Comparison of ENCODE assay signal across 29 cellular contexts in the genomic region with DNA sequence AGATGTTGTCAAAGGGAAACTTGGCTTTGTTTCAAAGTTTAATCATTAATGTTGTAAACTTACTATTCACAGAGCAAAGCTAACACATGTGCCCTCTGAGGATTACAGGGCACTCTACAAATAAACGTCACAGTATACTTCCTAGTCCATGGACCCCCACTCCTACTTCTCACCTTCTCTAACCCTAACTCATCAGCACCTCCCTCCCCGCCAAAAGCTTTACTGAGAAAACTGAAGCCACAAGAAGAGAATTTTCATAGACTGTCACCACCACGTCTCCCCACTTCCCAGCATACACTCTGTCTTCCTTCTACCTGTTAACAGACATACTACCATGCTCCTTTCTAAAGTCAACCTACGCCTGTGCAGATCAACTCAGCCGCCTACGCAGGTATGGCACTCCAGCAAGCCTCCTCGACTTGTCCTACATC. TPM values are rescaled to one million over a fixed set of nuclear protein-coding genes. Genes with fewer than 3 reads are reported as not detected.
A peak's percentile ranks its signal among the peaks of the same experiment; 100 is the strongest.
DNase-seq lines count a peak whose midpoint lies in the region; ATAC-seq, FAIRE-seq and TF ChIP-seq lines count a peak whose summit lies in the region.
"Had no signal": no experiment of that assay in that cellular context is flagged by ENCODE, and none has a peak within 500 bp of the region (broad histone marks: within the 10 kb centered on the region; RNA-seq: fewer than 3 reads in every experiment).

No MANE protein-coding gene starts in this region.

- no peaks in the 10 kb centered on the region for H3K36me3 ChIP-seq in testis (ENCODE audit: low read depth, missing control alignments)
- H3K36me3 ChIP-seq: cardiac muscle cell, ovary had no signal

- ATAC-seq in A549 (no peak; a peak in 1 of 6 replicates), HG03175 (IDR thresholded peaks at IDR 0.05; ENCODE audit: unreplicated experiment) (peak; percentile 50), foreskin keratinocyte (no peak)
- ATAC-seq in natural killer cell treated with Interleukin-12 subunit alpha and Interleukin-12 subunit beta and Interleukin-15 and Interleukin-18, amount 100 ng/mL, for 72 hours: peak; percentile 72 to 73
- ATAC-seq: naive thymus-derived CD8-positive, alpha-beta T cell; stimulated activated naive CD8-positive, alpha-beta T cell treated with anti-CD3 and anti-CD28 coated beads, Interleukin-15, amount 100 ng/mL, for 72 hours had no signal

- WGBS in A549 (ENCODE audit: missing lambda C conversion rate): 77% methylated on average over 7 of the region's 7 CpGs
- WGBS in testis, 2 donors: 83 to 85% methylated on average over 7 of the region's 7 CpGs

- no peak overlapping the region for H3K4me3 Mint-ChIP-seq in natural killer cell treated with Interleukin-12 subunit alpha and Interleukin-12 subunit beta and Interleukin-15 and Interleukin-18, amount 100 ng/mL, for 72 hours
- H3K4me3 Mint-ChIP-seq: activated naive CD4-positive, alpha-beta T cell treated with anti-CD3 and anti-CD28 coated beads, Interleukin-2, amount 50 U/mL, for 24 hours; activated T-helper 1 cell treated with anti-CD3 and anti-CD28 coated beads, Interleukin-12 subunit alpha, Interleukin-12 subunit beta, Interleukin-2, Interleukin-4 antibody, amounts not matched to agents 30 ng/mL and 10 ng/mL and 1 ng/mL, durations not matched to agents 14 hours and 24 hours and 36 hours; mesothelial cell of epicardium; naive thymus-derived CD8-positive, alpha-beta T cell; stimulated activated naive CD8-positive, alpha-beta T cell treated with anti-CD3 and anti-CD28 coated beads, Interleukin-15, amount 100 ng/mL, for 72 hours; T-helper 2 cell treated with Interferon-gamma antibody and Interleukin-4, amounts not matched to agents 5 μg/mL and 100 μg/mL, for 36 hours had no signal

- H3K4me3 ChIP-seq in A549 (no peak overlapping the region), testis (no peak overlapping the region)
- H3K4me3 ChIP-seq: cardiac muscle cell, HAP-1, left ventricle myocardium inferior, MG63, ovary, sigmoid colon had no signal

- CTCF ChIA-PET in A549 (lab: Yijun Ruan, JAX): interaction anchor here (0.8 kb wide), 1 partner anchor 14 kb away, joined by 3 read pairs; no protein-coding TSS in a partner anchor

- peak overlapping the region; percentile 10; the same call in 1 of the 3 replicates for H3K4me2 ChIP-seq in A549

- no peaks in the 10 kb centered on the region for H3K9me3 Mint-ChIP-seq in natural killer cell treated with Interleukin-12 subunit alpha and Interleukin-12 subunit beta and Interleukin-15 and Interleukin-18, amount 100 ng/mL, for 72 hours
- H3K9me3 Mint-ChIP-seq: activated naive CD4-positive, alpha-beta T cell treated with anti-CD3 and anti-CD28 coated beads, Interleukin-2, amount 50 U/mL, for 24 hours; activated T-helper 1 cell treated with anti-CD3 and anti-CD28 coated beads, Interleukin-12 subunit alpha, Interleukin-12 subunit beta, Interleukin-2, Interleukin-4 antibody, amounts not matched to agents 30 ng/mL and 10 ng/mL and 1 ng/mL, durations not matched to agents 14 hours and 24 hours and 36 hours; mesothelial cell of epicardium; naive thymus-derived CD8-positive, alpha-beta T cell; stimulated activated naive CD8-positive, alpha-beta T cell treated with anti-CD3 and anti-CD28 coated beads, Interleukin-15, amount 100 ng/mL, for 72 hours; T-helper 2 cell treated with Interferon-gamma antibody and Interleukin-4, amounts not matched to agents 5 μg/mL and 100 μg/mL, for 36 hours had no signal

- FAIRE-seq in A549 (lab: Jason Lieb, UNC): no peak

- DNase-seq in A549 (ENCODE audit: low read depth in 1 of 2, low spot score in 1 of 2) (no peak), head of caudate nucleus (peak; percentile 21 to 91 (median 68)), NCI-H1694 treated with DMSO at 0.1 percent for 48 hours (lab: John Stamatoyannopoulos, UW) (no peak), testis (no peak), foreskin keratinocyte (no peak), GM13976 (ENCODE audit: low spot score) (no peak)
- no peak for DNase-seq in natural killer cell treated with Interleukin-12 subunit alpha and Interleukin-12 subunit beta and Interleukin-15 and Interleukin-18, amount 100 ng/mL, for 72 hours (ENCODE audit: low spot score)
- DNase-seq: activated CD4-positive, alpha-beta T cell treated with anti-CD3 and anti-CD28 coated beads, Interleukin-2, amount 50 U/mL, for 1 hour; BE2C; DMS79 treated with DMSO at 0.1 percent for 48 hours; left ventricle myocardium inferior; MG63; naive thymus-derived CD8-positive, alpha-beta T cell; NCI-H1417; NCI-H2081 treated with DMSO at 0.1 percent for 48 hours; NCI-H446; NCI-H82; ovary; sigmoid colon; stimulated activated naive CD8-positive, alpha-beta T cell treated with anti-CD3 and anti-CD28 coated beads, Interleukin-15, amount 100 ng/mL, for 72 hours; trophoblast cell; WERI-Rb-1 had no signal

- POLR2A ChIA-PET in A549 (lab: Yijun Ruan, JAX): no interaction called here

- peaks cover 5% of the 10 kb centered on the region for H3K36me3 Mint-ChIP-seq in natural killer cell treated with Interleukin-12 subunit alpha and Interleukin-12 subunit beta and Interleukin-15 and Interleukin-18, amount 100 ng/mL, for 72 hours

- H3K4me1 ChIP-seq in A549: peaks cover 34% of the 10 kb centered on the region
- H3K4me1 ChIP-seq in testis: peaks cover under 1% of the 10 kb centered on the region
- peaks cover 16% of the 10 kb centered on the region for H3K4me1 ChIP-seq in foreskin keratinocyte

- TF ChIP-seq POLR2A in A549 (IDR thresholded peaks at IDR 0.05; ENCODE audit: low read length): no peak
- TF ChIP-seq POLR2A in testis (IDR thresholded peaks at IDR 0.05): no peak

- H3K27ac ChIP-seq in A549 (no peak overlapping the region), testis (no peak overlapping the region), foreskin keratinocyte (no peak overlapping the region)
- H3K27ac ChIP-seq: cardiac muscle cell, left ventricle myocardium inferior, ovary, sigmoid colon, WERI-Rb-1 had no signal

- TF ChIP-seq EP300 in A549 (IDR thresholded peaks at IDR 0.05): no peak

- H3K27me3 ChIP-seq in testis (no peaks in the 10 kb centered on the region), foreskin keratinocyte (no peaks in the 10 kb centered on the region)
- H3K27me3 ChIP-seq: BE2C, cardiac muscle cell, MG63, ovary, sigmoid colon had no signal

- H3K9me3 ChIP-seq in A549 (no peaks in the 10 kb centered on the region), testis (no peaks in the 10 kb centered on the region)
- H3K9me3 ChIP-seq: BE2C, HAP-1, left ventricle myocardium inferior, MG63, ovary, sigmoid colon had no signal

- TF ChIP-seq CTCF in A549 (IDR thresholded peaks at IDR 0.05): no peak
- TF ChIP-seq CTCF in testis (IDR thresholded peaks at IDR 0.05): no peak
- TF ChIP-seq CTCF in foreskin keratinocyte (conservative IDR thresholded peaks at IDR 0.05): no peak
- no peak for TF ChIP-seq CTCF in GM13976 (IDR thresholded peaks at IDR 0.05; ENCODE audit: borderline replicate concordance, control extremely low read depth, extremely low read depth, insufficient read depth, missing control alignments)

- intact Hi-C loops in head of caudate nucleus (cut with DNase I) (no loop called here), testis (cut with DNase I; ENCODE audit: low total_unique reads) (no loop called here)

- H3K27ac Mint-ChIP-seq in natural killer cell treated with Interleukin-12 subunit alpha and Interleukin-12 subunit beta and Interleukin-15 and Interleukin-18, amount 100 ng/mL, for 72 hours: no peak overlapping the region
- H3K27ac Mint-ChIP-seq: activated naive CD4-positive, alpha-beta T cell treated with anti-CD3 and anti-CD28 coated beads, Interleukin-2, amount 50 U/mL, for 24 hours; activated T-helper 1 cell treated with anti-CD3 and anti-CD28 coated beads, Interleukin-12 subunit alpha, Interleukin-12 subunit beta, Interleukin-2, Interleukin-4 antibody, amounts not matched to agents 30 ng/mL and 10 ng/mL and 1 ng/mL, durations not matched to agents 14 hours and 24 hours and 36 hours; mesothelial cell of epicardium; naive thymus-derived CD8-positive, alpha-beta T cell; stimulated activated naive CD8-positive, alpha-beta T cell treated with anti-CD3 and anti-CD28 coated beads, Interleukin-15, amount 100 ng/mL, for 72 hours; T-helper 2 cell treated with Interferon-gamma antibody and Interleukin-4, amounts not matched to agents 5 μg/mL and 100 μg/mL, for 36 hours had no signal

- peaks cover 32 to 42% of the 10 kb centered on the region in 2 donors for H3K4me1 Mint-ChIP-seq in natural killer cell treated with Interleukin-12 subunit alpha and Interleukin-12 subunit beta and Interleukin-15 and Interleukin-18, amount 100 ng/mL, for 72 hours (ENCODE audit: low read depth in 2 of 2)

- H3K27me3 Mint-ChIP-seq in natural killer cell treated with Interleukin-12 subunit alpha and Interleukin-12 subunit beta and Interleukin-15 and Interleukin-18, amount 100 ng/mL, for 72 hours: no peaks in the 10 kb centered on the region
- H3K27me3 Mint-ChIP-seq: activated naive CD4-positive, alpha-beta T cell treated with anti-CD3 and anti-CD28 coated beads, Interleukin-2, amount 50 U/mL, for 24 hours; naive thymus-derived CD8-positive, alpha-beta T cell; stimulated activated naive CD8-positive, alpha-beta T cell treated with anti-CD3 and anti-CD28 coated beads, Interleukin-15, amount 100 ng/mL, for 72 hours had no signal

- in situ Hi-C loops in GM13976 (cut with MboI; ENCODE audit: low sequenced_read_pairs, unreplicated experiment): no loop called here

- TF ChIP-seq RAD21 in A549 (conservative IDR thresholded peaks at IDR 0.05 in 1 of 2, IDR thresholded peaks at IDR 0.05 in 1 of 2): no peak

TF ChIP-seq in A549, 52 proteins besides CTCF, POLR2A, EP300 and RAD21 (continues in another document):
- TF ChIP-seq MYC (IDR thresholded peaks at IDR 0.05; ENCODE audit: borderline replicate concordance, low read length) (no peak), POLR2AphosphoS2 (conservative IDR thresholded peaks at IDR 0.05; ENCODE audit: low read length) (no peak), MAFK (IDR thresholded peaks at IDR 0.05; ENCODE audit: partially characterized antibody) (no peak), EHF (CRISPR knock-in tag; IDR thresholded peaks at IDR 0.05) (no peak)

RNA-seq across cellular contexts. Expression of a gene that starts 29.0 kb away (rescaled TPM):
- 17.8 and 18.3 TPM in 2 replicates for polyA plus RNA-seq in A549 (2011; rRNA removed)
- polyA plus RNA-seq in A549 (2012; cell fraction: cytosol; rRNA removed): 2.5 and 3.1 TPM in 2 replicates
- polyA plus RNA-seq in A549 (2012; cell fraction: nucleus; rRNA removed): 2.5 and 3.9 TPM in 2 replicates
- polyA plus RNA-seq in A549 (2017; fragmentation: RNase III; extraction: RNeasy Plus Mini Kit Qiagen cat#74134 plus additional on column Dnase treatment): 5.6 to 6.7 TPM (median 5.7 TPM) in 3 replicates
- polyA minus RNA-seq in A549 (2011; rRNA and poly(A)+ RNA removed): 24.8 and 32.2 TPM in 2 replicates
- 100 to 1,000 TPM; 106 to 110 TPM for total RNA-seq in natural killer cell treated with Interleukin-12 subunit alpha and Interleukin-12 subunit beta and Interleukin-15 and Interleukin-18, amount 100 ng/mL, for 72 hours
- total RNA-seq in testis: 100 to 1,000 TPM; 142 to 154 TPM
- polyA plus RNA-seq in testis (ENCODE audit: insufficient read depth, low read depth, low replicate concordance): 26.2 TPM
- total RNA-seq in foreskin keratinocyte: 25.5 and 30.2 TPM in 2 replicates
- polyA plus RNA-seq in foreskin keratinocyte: 2.1 and 2.3 TPM in 2 replicates

Comparison
In these comparisons a context has a peak if more than half of its experiments do, and no peak if none do; other contexts are left out.
1. ATAC-seq: peak in HG03175 (single experiment) and natural killer cell treated with Interleukin-12 subunit alpha and Interleukin-12 subunit beta and Interleukin-15 and Interleukin-18, amount 100 ng/mL, for 72 hours (2 of 2); none in A549 (0 of 2) and foreskin keratinocyte (single experiment).
2. DNase-seq: peak in head of caudate nucleus (42 of 42); none in A549 (0 of 2), natural killer cell treated with Interleukin-12 subunit alpha and Interleukin-12 subunit beta and Interleukin-15 and Interleukin-18, amount 100 ng/mL, for 72 hours (single experiment), NCI-H1694 treated with DMSO at 0.1 percent for 48 hours (single experiment), testis (single experiment), foreskin keratinocyte (0 of 2) and GM13976 (single experiment).